ENCODE assay signal across 23 cellular contexts in the genomic region with DNA sequence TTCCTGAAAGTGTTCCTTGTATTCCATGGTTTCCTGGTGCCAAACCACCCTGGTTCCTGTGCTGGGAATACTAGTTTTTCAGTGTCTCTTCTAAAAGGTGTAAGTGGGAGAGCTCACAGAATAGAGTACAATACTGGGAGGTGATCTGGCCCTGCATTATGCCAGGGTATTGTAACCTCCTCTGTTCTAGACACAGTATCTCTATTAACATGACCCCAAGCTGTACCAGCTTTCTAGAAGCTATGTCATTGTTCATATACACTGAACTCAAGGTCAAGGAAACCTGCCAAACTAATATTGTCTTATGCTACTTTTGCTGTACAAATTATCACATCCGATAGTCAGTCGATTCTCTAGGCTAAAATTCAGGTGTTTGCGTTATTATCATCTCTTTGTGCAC.
"Had no signal": no experiment of that assay in that cellular context is flagged by ENCODE, and none has a peak within 500 bp of the region (broad histone marks: within the 10 kb centered on the region; RNA-seq: fewer than 3 reads in every experiment).

No MANE protein-coding gene starts in this region.

- DNase-seq: activated CD4-positive, alpha-beta T cell treated with anti-CD3 and anti-CD28 coated beads for 48 hours; activated CD4-positive, alpha-beta T cell treated with anti-CD3 and anti-CD28 coated beads, Interleukin-2, amount 50 U/mL, for 4 hours; activated CD4-positive, CD25-positive, alpha-beta regulatory T cell treated with anti-CD3 and anti-CD28 coated beads, Interleukin-2, amount 50 U/mL, for 72 hours; activated CD8-positive, alpha-beta memory T cell treated with anti-CD3 and anti-CD28 coated beads, Interleukin-2, amount 50 U/mL, for 48 hours; activated CD8-positive, alpha-beta T cell treated with anti-CD3 and anti-CD28 coated beads, Interleukin-2, amount 10 ng/mL, durations not matched to agents 7 days and 5 days; activated naive CD4-positive, alpha-beta T cell; activated naive CD8-positive, alpha-beta T cell treated with anti-CD3 and anti-CD28 coated beads, Interleukin-2, amount 50 U/mL, for 24 hours; activated T-cell treated with anti-CD3 and anti-CD28 coated beads, Interleukin-2, amount 50 U/mL, for 1 hour; amniotic stem cell; body of pancreas; Kasumi-1; NCI-H1048; NCI-H1930; NCI-H2171; NCI-H226; NCI-H526 treated with DMSO at 0.1 percent for 48 hours; NCI-H82; Peyer's patch; Right ventricle myocardium superior; SJCRH30 had no signal

- H3K27me3 Mint-ChIP-seq: central memory CD8-positive, alpha-beta T cell had no signal

- H3K9me3 Mint-ChIP-seq: activated naive CD8-positive, alpha-beta T cell treated with anti-CD3 and anti-CD28 coated beads, Interleukin-2, amount 50 U/mL, for 24 hours; central memory CD8-positive, alpha-beta T cell had no signal

- H3K4me3 Mint-ChIP-seq: activated CD8-positive, alpha-beta T cell treated with anti-CD3 and anti-CD28 coated beads, Interleukin-2, amount 10 ng/mL, durations not matched to agents 7 days and 5 days; activated naive CD8-positive, alpha-beta T cell treated with anti-CD3 and anti-CD28 coated beads, Interleukin-2, amount 50 U/mL, for 24 hours; central memory CD8-positive, alpha-beta T cell; T-helper 1 cell treated with Interleukin-12 subunit alpha and Interleukin-12 subunit beta and Interleukin-4 antibody, amounts not matched to agents 30 μg/mL and 1 μg/mL, for 36 hours had no signal

- H3K27ac Mint-ChIP-seq: activated CD8-positive, alpha-beta T cell treated with anti-CD3 and anti-CD28 coated beads, Interleukin-2, amount 10 ng/mL, durations not matched to agents 7 days and 5 days; activated naive CD4-positive, alpha-beta T cell treated with anti-CD3 and anti-CD28 coated beads, Interleukin-2, amount 50 U/mL, for 72 hours; activated naive CD8-positive, alpha-beta T cell treated with anti-CD3 and anti-CD28 coated beads, Interleukin-2, amount 50 U/mL, for 24 hours; T-helper 1 cell treated with Interleukin-12 subunit alpha and Interleukin-12 subunit beta and Interleukin-4 antibody, amounts not matched to agents 30 μg/mL and 1 μg/mL, for 36 hours had no signal

- ATAC-seq: activated CD8-positive, alpha-beta T cell treated with anti-CD3 and anti-CD28 coated beads, Interleukin-2, amount 10 ng/mL, durations not matched to agents 7 days and 5 days; activated naive CD4-positive, alpha-beta T cell treated with anti-CD3 and anti-CD28 coated beads, Interleukin-2, amount 50 U/mL, for 72 hours; activated naive CD8-positive, alpha-beta T cell treated with anti-CD3 and anti-CD28 coated beads, Interleukin-2, amount 50 U/mL, for 24 hours; body of pancreas had no signal
